ENCODE assay signal across 8 cellular contexts in genomic region chr13:97977376-97977705, GRCh38. TPM values are rescaled to one million over a fixed set of nuclear protein-coding genes. Genes with fewer than 3 reads are reported as not detected.
A peak's percentile ranks its signal among the peaks of the same experiment; 100 is the strongest.
DNase-seq lines count a peak whose midpoint lies in the region; ATAC-seq and TF ChIP-seq lines count a peak whose summit lies in the region.

No MANE protein-coding gene starts in this region.

- no peaks in the 10 kb centered on the region for H3K9me3 ChIP-seq in NT2/D1 (ENCODE audit: insufficient read depth, low read length)
- no peaks in the 10 kb centered on the region for H3K9me3 ChIP-seq in ovary

- TF ChIP-seq CTCF in endothelial cell (IDR thresholded peaks at IDR 0.05; ENCODE audit: unreplicated experiment), result no peak
- no peak for TF ChIP-seq CTCF in ovary (IDR thresholded peaks at IDR 0.05)

- no peaks in the 10 kb centered on the region for H3K4me1 ChIP-seq in NT2/D1 (ENCODE audit: insufficient read depth, insufficient read length)
- no peaks in the 10 kb centered on the region for H3K4me1 ChIP-seq in ovary (ENCODE audit: insufficient read depth)

- peak overlapping the region; percentile 99 for H3K4me3 Mint-ChIP-seq in endothelial cell (ENCODE audit: unreplicated experiment)

- no peak for TF ChIP-seq EP300 in ovary (IDR thresholded peaks at IDR 0.05)

- H3K4me3 ChIP-seq in NT2/D1 (ENCODE audit: insufficient read length, low read depth) (peak overlapping the region; percentile 90), ovary (peak overlapping the region; percentile 72)

- H3K4me1 Mint-ChIP-seq in endothelial cell (ENCODE audit: unreplicated experiment), result peaks cover 11% of the 10 kb centered on the region

- no peak for TF ChIP-seq POLR2A in ovary (IDR thresholded peaks at IDR 0.05)

- H3K27me3 Mint-ChIP-seq in endothelial cell (ENCODE audit: unreplicated experiment), result peaks cover 14% of the 10 kb centered on the region

- no peaks in the 10 kb centered on the region for H3K9me3 Mint-ChIP-seq in endothelial cell (ENCODE audit: unreplicated experiment)

- no peak for ATAC-seq in HG02870 (IDR thresholded peaks at IDR 0.05; ENCODE audit: unreplicated experiment)
- no peak for ATAC-seq in GM21360 (IDR thresholded peaks at IDR 0.05; ENCODE audit: unreplicated experiment)

- 3% methylated on average over 3 of the region's 3 CpGs for WGBS in ovary, 3 donors

- no peaks in the 10 kb centered on the region for H3K27me3 ChIP-seq in NT2/D1 (ENCODE audit: insufficient read depth, insufficient read length)
- H3K27me3 ChIP-seq in ovary, result no peaks in the 10 kb centered on the region

- peaks cover 9% of the 10 kb centered on the region for H3K36me3 Mint-ChIP-seq in endothelial cell (ENCODE audit: low read depth, unreplicated experiment)

- H3K36me3 ChIP-seq in NT2/D1 (ENCODE audit: insufficient read depth, insufficient read length, low read length), result peaks cover 27% of the 10 kb centered on the region
- no peaks in the 10 kb centered on the region for H3K36me3 ChIP-seq in ovary

- intact Hi-C loops in ovary (cut with DNase I), result loop anchor here in 1 of 4 donors (5.0 to 10.0 kb wide), 2 partner anchors 545 to 597 kb away; partner anchors contain the start of genes RAP2A and STK24

- H3K27ac Mint-ChIP-seq in endothelial cell (ENCODE audit: unreplicated experiment), result peak overlapping the region; percentile 79

- H3K9ac ChIP-seq in NT2/D1 (ENCODE audit: insufficient read length, low read depth), result peak overlapping the region; percentile 96

- peak; percentile 27 for DNase-seq in ELR (ENCODE audit: low read depth)
- no peak for DNase-seq in NT2/D1 (ENCODE audit: low read depth, low spot score)
- no peak for DNase-seq in endothelial cell (ENCODE audit: low spot score)
- no peak for DNase-seq in ovary
- DNase-seq in stimulated activated CD4-positive, alpha-beta T cell treated with anti-CD3 and anti-CD28 coated beads, Interleukin-1b, Interleukin-23, amount 100 ng/mL, for 48 hours, result no peak
- no peak for DNase-seq in A172 (ENCODE audit: low spot score)

- peak overlapping the region in 1 of 2 donors; percentile 96 for H3K27ac ChIP-seq in ovary

RNA-seq across cellular contexts. Expression of gene IPO5, which starts 23.9 kb away (rescaled TPM):
- total RNA-seq in endothelial cell (ENCODE audit: unreplicated experiment) (154 TPM), ovary (100 to 1,000 TPM in 6 of 7 donors, 10 to 100 TPM in 1; 91.0 to 200 (median 141) TPM)
- polyA plus RNA-seq in ovary, result 100 to 1,000 TPM in 1 of 2 donors, 10 to 100 TPM in 1; 53.9 to 113 TPM
- total RNA-seq in A172 (2014; rRNA removed; shearing (Covaris generic)), result 160 and 190 TPM in 2 replicates
